Comparison of ENCODE assay signal across 9 cellular contexts in the genomic region with DNA sequence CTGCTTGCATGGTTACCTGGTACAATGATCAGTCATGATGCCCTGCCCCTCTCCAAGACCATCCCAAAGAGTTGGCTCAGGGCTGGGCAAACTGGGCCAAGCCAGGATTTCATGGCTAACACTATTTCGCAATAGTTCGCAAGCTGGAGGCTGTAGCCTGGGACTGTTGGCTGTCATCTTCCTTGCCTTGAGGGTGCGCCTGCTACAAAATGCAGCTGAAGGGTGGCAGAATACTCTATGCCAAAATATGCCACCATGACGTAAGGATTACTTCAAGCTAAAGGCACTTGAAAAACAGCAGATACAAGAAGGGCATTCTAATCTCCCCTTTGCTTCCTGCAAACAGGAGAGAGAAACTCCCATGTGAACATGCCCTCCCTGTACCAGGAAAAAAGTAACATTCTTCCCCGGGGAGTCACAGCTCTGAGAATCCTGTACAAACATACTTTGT. TPM values are rescaled to one million over a fixed set of nuclear protein-coding genes. Genes with fewer than 3 reads are reported as not detected.
A peak's percentile ranks its signal among the peaks of the same experiment; 100 is the strongest.
DNase-seq lines count a peak whose midpoint lies in the region; ATAC-seq and TF ChIP-seq lines count a peak whose summit lies in the region.
"Had no signal": no experiment of that assay in that cellular context is flagged by ENCODE, and none has a peak within 500 bp of the region (broad histone marks: within the 10 kb centered on the region; RNA-seq: fewer than 3 reads in every experiment).

No MANE protein-coding gene starts in this region.

- no peaks in the 10 kb centered on the region for H3K27me3 ChIP-seq in right atrium auricular region

- peak overlapping the region; percentile 57; the same call in 1 of the 2 replicates for H3K4me3 Mint-ChIP-seq in HFFc6

- H3K9me3 ChIP-seq in right atrium auricular region: no peaks in the 10 kb centered on the region

- H3K36me3 Mint-ChIP-seq in HFFc6 (ENCODE audit: low read depth): no peaks in the 10 kb centered on the region

- intact Hi-C loops in sciatic nerve (cut with DNase I): no loop called here

- 0 out of 2 replicates have a peak, but pooled peaks cover 1% of the 10 kb centered on the region for H3K27me3 Mint-ChIP-seq in HFFc6 (ENCODE audit: insufficient read depth)

- peaks cover 0 to 5% of the 10 kb centered on the region in 2 donors for H3K4me1 ChIP-seq in right atrium auricular region

- peak overlapping the region; percentile 46 to 74 for H3K27ac ChIP-seq in right atrium auricular region

- no peak for TF ChIP-seq CTCF in HFFc6 (IDR thresholded peaks at IDR 0.05)
- TF ChIP-seq CTCF in right atrium auricular region (IDR thresholded peaks at IDR 0.05): no peak

- DNase-seq in HFFc6 (peak; percentile 45), astrocyte of the hippocampus (ENCODE audit: low read depth, low spot score) (peak; percentile 80), right atrium auricular region (ENCODE audit: low spot score) (no peak), sciatic nerve (ENCODE audit: low spot score) (no peak), NCI-H2081 (lab: John Stamatoyannopoulos, UW) (no peak)
- DNase-seq in stimulated activated CD8-positive, alpha-beta memory T cell treated with anti-CD3 and anti-CD28 coated beads, Interleukin-4, amount 100 ng/mL, for 48 hours: no peak
- DNase-seq: stimulated activated CD4-positive, alpha-beta T cell treated with anti-CD3 and anti-CD28 coated beads, Interleukin-4, amount 100 ng/mL, for 24 hours had no signal

- no peaks in the 10 kb centered on the region for H3K36me3 ChIP-seq in right atrium auricular region

- no peak overlapping the region for H3K4me3 ChIP-seq in right atrium auricular region

- no peaks in the 10 kb centered on the region for H3K9me3 Mint-ChIP-seq in HFFc6

- H3K4me1 Mint-ChIP-seq in HFFc6 (ENCODE audit: low read depth): peaks cover 31% of the 10 kb centered on the region

- H3K27ac Mint-ChIP-seq in HFFc6: peak overlapping the region; percentile 88

- ATAC-seq in sciatic nerve (peak; percentile 60), HG03097 (IDR thresholded peaks at IDR 0.05; ENCODE audit: low FRiP score, unreplicated experiment) (no peak), GM19452 (IDR thresholded peaks at IDR 0.05; ENCODE audit: unreplicated experiment) (no peak)

RNA-seq across cellular contexts. Expression of gene SAT1, which starts 21.0 kb away (rescaled TPM):
- total RNA-seq in HFFc6 (2021; fragmentation: NEBNext Ultra II Directional; extraction: Animal tissue kit (Norgen Biotek cat#: 25700)): 10 to 100 TPM; 65.4 to 79.0 (median 75.3) TPM
- total RNA-seq in right atrium auricular region (100 to 1,000 TPM; 513 to 713 TPM), sciatic nerve (417 TPM)

Comparison
In these comparisons a context has a peak if more than half of its experiments do, and no peak if none do; other contexts are left out.
1. DNase-seq: peak in HFFc6 (single experiment) and astrocyte of the hippocampus (single experiment); none in right atrium auricular region (single experiment), sciatic nerve (single experiment), stimulated activated CD8-positive, alpha-beta memory T cell treated with anti-CD3 and anti-CD28 coated beads, Interleukin-4, amount 100 ng/mL, for 48 hours (single experiment) and NCI-H2081 (0 of 2).